ENCODE assay signal across 8 cellular contexts in the genomic region with DNA sequence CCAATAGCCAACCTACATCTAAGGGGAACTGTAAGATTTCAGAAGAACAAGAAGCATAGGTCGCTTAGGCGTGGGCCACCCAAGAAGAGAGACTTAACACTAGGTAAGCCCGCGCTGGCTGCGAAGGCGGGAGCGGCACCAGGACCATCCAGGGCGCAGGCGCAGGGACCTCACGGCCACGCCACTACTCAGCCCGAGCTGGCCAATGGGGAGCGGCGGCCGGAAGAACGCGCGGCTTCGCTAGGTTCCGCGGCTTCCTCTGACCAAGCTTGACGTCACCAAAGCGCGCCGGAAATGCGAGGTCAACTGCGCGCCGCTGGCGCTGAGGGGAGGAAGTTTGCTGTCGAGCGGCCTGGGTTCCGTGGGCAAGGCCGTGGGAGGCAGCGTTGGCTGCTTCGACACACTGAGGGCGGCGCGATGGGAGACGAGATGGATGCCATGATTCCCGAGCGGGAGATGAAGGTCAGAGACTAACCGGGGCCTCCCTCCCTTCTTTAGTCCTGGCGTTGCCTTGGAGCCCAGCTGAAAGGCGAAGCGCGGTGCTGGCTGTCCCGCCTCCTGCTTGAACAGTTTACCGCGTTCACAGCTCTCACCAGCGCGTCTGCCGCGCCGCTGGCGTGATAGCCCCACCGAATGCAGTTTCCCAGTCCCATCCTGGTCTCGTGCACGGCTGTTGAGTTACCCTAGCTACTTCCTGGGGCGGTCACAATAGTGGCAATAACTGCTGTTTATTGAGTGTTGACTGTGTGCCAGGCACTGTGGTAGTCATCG. TPM values are rescaled to one million over a fixed set of nuclear protein-coding genes. Genes with fewer than 3 reads are reported as not detected.
A peak's percentile ranks its signal among the peaks of the same experiment; 100 is the strongest.
DNase-seq lines count a peak whose midpoint lies in the region; ATAC-seq and TF ChIP-seq lines count a peak whose summit lies in the region.

NUP214 (plus strand) TSS at position 299 of the 771 bp plus-strand sequence; CDS start at position 418, 119 bp downstream.

- no peaks in the 10 kb centered on the region for H3K9me3 ChIP-seq in upper lobe of right lung

- peak within 1 kb of the TSS; percentile 97 for H3K4me3 ChIP-seq in upper lobe of right lung

- TF ChIP-seq CTCF in GM13976 (IDR thresholded peaks at IDR 0.05; ENCODE audit: borderline replicate concordance, control extremely low read depth, extremely low read depth, insufficient read depth, missing control alignments) = no peak
- TF ChIP-seq CTCF in upper lobe of right lung (IDR thresholded peaks at IDR 0.05) = no peak

- intact Hi-C loops in T-helper 1 cell treated with Interleukin-12 subunit alpha and Interleukin-12 subunit beta and Interleukin-4 antibody, amounts not matched to agents 30 ng/mL and 1 ng/mL, for 36 hours (cut with micrococcal nuclease) = loop anchor here (1.0 to 10.0 kb wide), 15 partner anchors 67 to 1752 kb away; partner anchors contain the start of genes AK8, EXOSC2, SPACA9 and TTF1
- intact Hi-C loops in left cardiac atrium (cut with DNase I) = loop anchor here in 1 of 2 donors (5.0 kb wide), 1 partner anchor 58 kb away; no protein-coding TSS in a partner anchor
- intact Hi-C loops in posterior vena cava (cut with DNase I) = loop anchor here in 1 of 2 donors (5.0 kb wide), 1 partner anchor 42 kb away; no protein-coding TSS in a partner anchor
- intact Hi-C loops in upper lobe of right lung (cut with DNase I) = no loop called here

- ATAC-seq in HG02870 (IDR thresholded peaks at IDR 0.05; ENCODE audit: unreplicated experiment) (peak; percentile 92), left cardiac atrium (peak; percentile 100), upper lobe of right lung (peak; percentile 99)

- in situ Hi-C loops in GM13976 (cut with MboI; ENCODE audit: low sequenced_read_pairs, unreplicated experiment) = no loop called here

- peak; percentile 100 for DNase-seq in GM13976 (ENCODE audit: low spot score)
- peak; percentile 86 for DNase-seq in NCI-H146 treated with DMSO at 0.1 percent for 48 hours (lab: John Stamatoyannopoulos, UW; ENCODE audit: unreplicated experiment)
- peak; percentile 96 for DNase-seq in amniotic stem cell (lab: John Stamatoyannopoulos, UW)
- peak; percentile 99 for DNase-seq in left cardiac atrium
- peak; percentile 100 for DNase-seq in posterior vena cava (ENCODE audit: low spot score)
- DNase-seq in upper lobe of right lung = peak; percentile 100

- peaks cover 34% of the 10 kb centered on the region for H3K36me3 ChIP-seq in upper lobe of right lung

- H3K27ac ChIP-seq in upper lobe of right lung = peak within 1 kb of the TSS; percentile 88

- no peaks in the 10 kb centered on the region for H3K27me3 ChIP-seq in upper lobe of right lung

- H3K4me1 ChIP-seq in upper lobe of right lung = peaks cover 16% of the 10 kb centered on the region

RNA-seq across cellular contexts. Expression of gene NUP214, which starts in this region (rescaled TPM):
- 68.0 and 78.4 TPM in 2 replicates for total RNA-seq in T-helper 1 cell treated with Interleukin-12 subunit alpha and Interleukin-12 subunit beta and Interleukin-4 antibody, amounts not matched to agents 30 ng/mL and 1 ng/mL, for 36 hours
- total RNA-seq in left cardiac atrium (10 to 100 TPM; 29.0 to 30.8 TPM), posterior vena cava (10 to 100 TPM; 33.9 to 40.8 TPM), upper lobe of right lung (52.2 TPM)

Comparison
In these comparisons a context has a peak if more than half of its experiments do, and no peak if none do; other contexts are left out.
1. Peak in every context shown above with its lines: DNase-seq, ATAC-seq, H3K4me3 ChIP-seq and H3K27ac ChIP-seq.